In the genomic region with DNA sequence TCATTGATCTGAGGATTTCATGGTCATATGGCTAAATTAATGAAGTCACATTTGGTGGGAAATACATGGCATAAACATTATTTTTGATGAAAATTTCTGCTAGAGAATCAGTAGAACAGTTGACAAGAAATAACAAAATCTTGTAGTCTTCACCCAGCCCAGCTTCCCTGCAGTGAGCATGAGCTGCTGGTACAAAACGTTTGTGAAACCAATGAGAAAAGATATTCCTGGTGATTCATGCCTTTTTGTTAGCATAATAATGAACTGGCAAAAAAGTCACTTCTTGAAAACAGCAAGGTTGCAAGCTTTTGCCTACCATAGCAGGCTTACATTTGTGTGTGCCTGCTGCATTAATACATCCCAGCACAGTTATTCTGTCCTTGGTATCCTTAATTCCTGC, we compare ENCODE assay signal across 28 cellular contexts.
"Had no signal": no experiment of that assay in that cellular context is flagged by ENCODE, and none has a peak within 500 bp of the region (broad histone marks: within the 10 kb centered on the region; RNA-seq: fewer than 3 reads in every experiment).

No MANE protein-coding gene starts in this region.

- H3K27ac Mint-ChIP-seq: activated naive CD8-positive, alpha-beta T cell; activated T-helper 2 cell treated with anti-CD3 and anti-CD28 coated beads, Interferon-gamma antibody, Interleukin-2, Interleukin-4, amounts not matched to agents 10 μg/mL and 5 μg/mL and 100 μg/mL, durations not matched to agents 14 hours and 24 hours and 36 hours; brain; nephron had no signal

- H3K27me3 ChIP-seq: cardiac muscle cell, dorsolateral prefrontal cortex, spleen, suprapubic skin, tibial artery, upper lobe of right lung had no signal

- H3K4me3 Mint-ChIP-seq: activated naive CD8-positive, alpha-beta T cell; brain; nephron had no signal

- H3K27ac ChIP-seq: cardiac muscle cell, coronary artery, dorsolateral prefrontal cortex, spleen, suprapubic skin, tibial artery, upper lobe of right lung had no signal

- H3K9me3 ChIP-seq: upper lobe of right lung had no signal

- H3K4me1 Mint-ChIP-seq: brain, nephron had no signal

- FAIRE-seq: keratinocyte had no signal

- H3K4me1 ChIP-seq: spleen, suprapubic skin, upper lobe of right lung had no signal

- H3K36me3 Mint-ChIP-seq: activated naive CD8-positive, alpha-beta T cell; brain had no signal

- ATAC-seq: left cardiac atrium, right cardiac atrium, upper lobe of right lung had no signal

- DNase-seq: activated CD4-positive, alpha-beta T cell treated with anti-CD3 and anti-CD28 coated beads for 4 hours; activated CD4-positive, alpha-beta T cell treated with anti-CD3 and anti-CD28 coated beads, Interleukin-2, amount 50 U/mL, for 48 hours; activated CD8-positive, alpha-beta memory T cell treated with anti-CD3 and anti-CD28 coated beads, Interleukin-2, amount 50 U/mL, for 4 hours; activated naive CD4-positive, alpha-beta T cell; activated T-cell treated with anti-CD3 and anti-CD28 coated beads, Interleukin-2, amount 50 U/mL, for 1 hour; anterior cingulate cortex; cerebellar nuclear complex; dorsolateral prefrontal cortex; effector memory CD4-positive, alpha-beta T cell; erythroblast; foreskin melanocyte; left cardiac atrium; mammary epithelial cell; posterior cingulate gyrus; right cardiac atrium; spleen; stimulated activated naive CD4-positive, alpha-beta T cell; T-helper 1 cell; tibial artery; upper lobe of right lung had no signal

- H3K36me3 ChIP-seq: cardiac muscle cell, spleen, suprapubic skin, tibial artery, upper lobe of right lung had no signal

- H3K4me3 ChIP-seq: cardiac muscle cell, coronary artery, dorsolateral prefrontal cortex, spleen, suprapubic skin, tibial artery, upper lobe of right lung had no signal

- H3K27me3 Mint-ChIP-seq: activated naive CD8-positive, alpha-beta T cell; brain had no signal
